8 cellular contexts compared by ENCODE assay signal in the genomic region with DNA sequence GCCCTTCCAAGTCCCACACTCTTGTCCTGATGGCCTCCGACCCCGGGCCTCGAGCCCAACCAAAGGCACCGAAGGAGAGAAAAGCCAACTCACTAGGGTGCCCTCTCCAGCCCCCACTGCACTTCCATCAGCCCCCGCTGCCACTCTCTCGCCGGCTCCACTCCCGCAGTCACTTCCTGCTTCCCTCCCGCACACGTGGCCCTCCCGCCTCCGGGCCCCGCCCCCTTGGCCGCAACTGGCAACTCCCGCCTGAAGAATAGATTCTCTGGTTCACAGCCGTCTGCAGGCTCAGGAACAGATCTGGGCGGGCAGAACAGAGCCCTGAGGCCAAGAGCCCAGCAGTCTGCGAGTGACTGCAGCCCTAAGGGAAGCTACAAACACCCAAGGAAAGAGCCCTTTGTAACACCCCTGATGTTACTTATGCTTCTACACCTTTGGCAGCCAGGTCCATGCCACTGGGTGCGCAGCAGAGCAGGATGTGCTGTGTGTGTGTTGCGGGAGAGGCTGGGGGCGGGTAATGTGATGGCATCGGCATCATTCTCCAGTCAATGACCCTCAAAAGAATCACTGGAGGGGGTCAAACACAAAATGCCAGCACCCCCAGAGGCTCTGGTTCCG. TPM values are rescaled to one million over a fixed set of nuclear protein-coding genes. Genes with fewer than 3 reads are reported as not detected.
DNase-seq lines count a peak whose midpoint lies in the region; ATAC-seq and TF ChIP-seq lines count a peak whose summit lies in the region.

A gene with protein sequence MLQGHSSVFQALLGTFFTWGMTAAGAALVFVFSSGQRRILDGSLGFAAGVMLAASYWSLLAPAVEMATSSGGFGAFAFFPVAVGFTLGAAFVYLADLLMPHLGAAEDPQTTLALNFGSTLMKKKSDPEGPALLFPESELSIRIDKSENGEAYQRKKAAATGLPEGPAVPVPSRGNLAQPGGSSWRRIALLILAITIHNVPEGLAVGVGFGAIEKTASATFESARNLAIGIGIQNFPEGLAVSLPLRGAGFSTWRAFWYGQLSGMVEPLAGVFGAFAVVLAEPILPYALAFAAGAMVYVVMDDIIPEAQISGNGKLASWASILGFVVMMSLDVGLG (minus strand): TSS at position 171 of the 618 bp plus-strand sequence. CDS start 3,924 bp downstream, outside the sequence.

- BruUV-seq in OCI-LY7 (replicated peaks; lab: Mats Ljungman, UMichigan): no TSS peak

- no peaks in the 10 kb centered on the region for H3K27me3 ChIP-seq in HUES64 (ENCODE audit: insufficient read depth, low read length)

- peaks cover 9% of the 10 kb centered on the region; the same call in 1 of the 2 replicates for H3K79me2 ChIP-seq in OCI-LY7 (ENCODE audit: insufficient read depth, low read depth, low read length)

- WGBS in HUES64: 19% methylated on average over 23 of the region's 23 CpGs

- H2AFZ ChIP-seq in OCI-LY7 (ENCODE audit: low read length): peak within 1 kb of the TSS; percentile 85

- H3K36me3 ChIP-seq in HUES64 (ENCODE audit: insufficient read depth, low read length): no peaks in the 10 kb centered on the region
- peaks cover 2% of the 10 kb centered on the region for H3K36me3 ChIP-seq in OCI-LY7 (ENCODE audit: insufficient read depth, low read length)
- no peaks in the 10 kb centered on the region for H3K36me3 ChIP-seq in mucosa of descending colon (ENCODE audit: low read depth)

- H3K9me2 ChIP-seq in OCI-LY7 (ENCODE audit: insufficient read depth, low read length): no peaks in the 10 kb centered on the region

- POLR2A ChIA-PET in OCI-LY7 (lab: Charles Lee): interaction anchor here (0.5 to 1.7 kb wide), 5 partner anchors 39 to 1668 kb away, joined by 4 to 6 read pairs (median 4); no protein-coding TSS in a partner anchor

- CTCF ChIA-PET in OCI-LY7 (lab: Charles Lee; ENCODE audit: unreplicated experiment): interaction anchor here (0.6 kb wide), 2 partner anchors 79 to 147 kb away, joined by 3 read pairs; no protein-coding TSS in a partner anchor

- H3K4me2 ChIP-seq in OCI-LY7 (ENCODE audit: low read length): peak within 1 kb of the TSS; percentile 95

- intact Hi-C loops in OCI-LY7 (cut with micrococcal nuclease; ENCODE audit: unreplicated experiment): loop anchor here (1.0 to 2.0 kb wide), 3 partner anchors 40 to 365 kb away; a partner anchor contains a TSS
- intact Hi-C loops in mucosa of descending colon (cut with DNase I, micrococcal nuclease): no loop called here

- H3K4me3 ChIP-seq in HUES64 (ENCODE audit: low read length) (peak within 1 kb of the TSS; percentile 66), OCI-LY7 (ENCODE audit: low read depth, low read length, poor library complexity, severe bottlenecking) (peak within 1 kb of the TSS; percentile 83), epithelial cell of esophagus (ENCODE audit: low read length) (peak within 1 kb of the TSS; percentile 72), mucosa of descending colon (peak within 1 kb of the TSS; percentile 27)

- peak within 1 kb of the TSS; percentile 28; the same call in 1 of the 2 replicates for H3K9ac ChIP-seq in HUES64 (ENCODE audit: low read depth, low read length)

- H3K9me3 ChIP-seq in HUES64 (ENCODE audit: insufficient read depth, low read depth, low read length) (no peaks in the 10 kb centered on the region), OCI-LY7 (ENCODE audit: low read length) (no peaks in the 10 kb centered on the region), mucosa of descending colon (no peaks in the 10 kb centered on the region)

- no peak within 1 kb of the TSS for H3K27ac ChIP-seq in HUES64 (ENCODE audit: low read depth, low read length)
- no peak within 1 kb of the TSS for H3K27ac ChIP-seq in OCI-LY7 (ENCODE audit: low read depth, low read length, poor library complexity, severe bottlenecking)

- no peaks in the 10 kb centered on the region for H4K20me1 ChIP-seq in OCI-LY7 (ENCODE audit: insufficient read depth, low read length)

- H3K4me1 ChIP-seq in HUES64 (ENCODE audit: insufficient read depth, low read length) (peaks cover 7% of the 10 kb centered on the region), OCI-LY7 (ENCODE audit: insufficient read depth, low read length, poor library complexity, severe bottlenecking) (peaks cover 24% of the 10 kb centered on the region), mucosa of descending colon (ENCODE audit: low read depth) (peaks cover 13% of the 10 kb centered on the region)

- TF ChIP-seq CTCF in OCI-LY7 (conservative IDR thresholded peaks at IDR 0.05; ENCODE audit: low read length) (no peak), epithelial cell of esophagus (IDR thresholded peaks at IDR 0.05; ENCODE audit: insufficient read depth, low read depth, low read length, missing control alignments) (no peak), mucosa of descending colon (IDR thresholded peaks at IDR 0.05) (no peak)

- ATAC-seq in GM21447 (IDR thresholded peaks at IDR 0.05; ENCODE audit: unreplicated experiment) (peak; percentile 99), mucosa of descending colon (peak; percentile 99)

- peak; percentile 99 for DNase-seq in D341Med (ENCODE audit: low spot score)
- DNase-seq in OCI-LY7 (ENCODE audit: low spot score): peak; percentile 97
- peak; percentile 83 for DNase-seq in activated T-cell treated with anti-CD3 and anti-CD28 coated beads for 1 hour (ENCODE audit: low read depth)
- DNase-seq in epithelial cell of esophagus (ENCODE audit: low read depth): peak; percentile 94
- DNase-seq in mucosa of descending colon: peak; percentile 94 to 95 (median 94)
- peak; percentile 88 for DNase-seq in stimulated activated CD8-positive, alpha-beta memory T cell treated with anti-CD3 and anti-CD28 coated beads, Interleukin-4, amount 100 ng/mL, for 24 hours (ENCODE audit: low read depth)

RNA-seq across cellular contexts. Expression of the gene that starts here (rescaled TPM):
- polyA plus RNA-seq in HUES64 (2013, experiment 1 of 2): 4.6 TPM
- 6.5 TPM for polyA plus RNA-seq in HUES64 (2013, experiment 2 of 2)
- total RNA-seq in OCI-LY7 (2014; rRNA removed; shearing (Covaris generic)): 22.7 and 25.6 TPM in 2 replicates
- total RNA-seq in OCI-LY7 (2022): 40.0 and 51.5 TPM in 2 replicates
- total RNA-seq in mucosa of descending colon: 10 to 100 TPM; 31.6 to 71.6 (median 51.6) TPM

Comparison
In these comparisons a context has a peak if more than half of its experiments do, and no peak if none do; other contexts are left out.
1. H3K4me3 ChIP-seq: peak in every context shown above with its lines; median percentile 83 in OCI-LY7; 72 in epithelial cell of esophagus; 66 in HUES64; 27 in mucosa of descending colon.